15 cellular contexts compared by ENCODE assay signal in the genomic region with DNA sequence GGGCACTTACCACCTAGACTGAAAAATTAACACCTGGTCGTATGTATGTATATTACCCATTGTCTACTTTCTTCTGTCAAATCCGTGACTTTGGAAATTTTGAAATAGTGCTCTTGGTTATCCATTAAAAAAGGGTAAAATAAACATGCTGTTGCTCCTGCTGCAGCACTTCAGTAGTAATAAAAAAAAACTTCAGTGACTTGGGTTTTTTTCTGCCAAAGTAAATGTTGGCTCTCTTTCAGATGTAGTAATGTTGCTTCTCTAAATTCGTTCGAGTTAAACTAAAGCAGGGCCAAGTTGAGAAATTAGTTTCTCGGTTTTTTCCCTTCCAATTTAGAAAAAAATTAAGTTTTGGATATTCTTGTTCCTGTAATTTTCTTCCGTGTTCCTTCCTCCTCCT. TPM values are rescaled to one million over a fixed set of nuclear protein-coding genes. Genes with fewer than 3 reads are reported as not detected.
A peak's percentile ranks its signal among the peaks of the same experiment; 100 is the strongest.
DNase-seq lines count a peak whose midpoint lies in the region; ATAC-seq and TF ChIP-seq lines count a peak whose summit lies in the region.
"Had no signal": no experiment of that assay in that cellular context is flagged by ENCODE, and none has a peak within 500 bp of the region (broad histone marks: within the 10 kb centered on the region; RNA-seq: fewer than 3 reads in every experiment).

No MANE protein-coding gene starts in this region.

- no peaks in the 10 kb centered on the region for H3K36me3 ChIP-seq in liver (ENCODE audit: control insufficient read depth in 4 of 4, insufficient read depth in 3 of 4, low read depth in 1 of 4, low read length in 3 of 4)
- H3K36me3 ChIP-seq in aorta (ENCODE audit: control insufficient read depth in 1 of 2, insufficient read depth in 2 of 2, low read length in 1 of 2) = no peaks in the 10 kb centered on the region
- H3K36me3 ChIP-seq: colonic mucosa, sigmoid colon had no signal

- ATAC-seq in Right ventricle myocardium inferior (peak; percentile 35), aorta (ENCODE audit: low FRiP score) (peak; percentile 74), GM21381 (IDR thresholded peaks at IDR 0.05; ENCODE audit: unreplicated experiment) (no peak), GM19397 (IDR thresholded peaks at IDR 0.05; ENCODE audit: unreplicated experiment) (no peak)
- ATAC-seq: activated CD4-positive, alpha-beta T cell treated with anti-CD3 and anti-CD28 coated beads for 36 hours had no signal

- peak overlapping the region in 1 of 3 donors; percentile 10 for H3K4me3 ChIP-seq in liver (ENCODE audit: low read depth in 1 of 3, low read length in 3 of 3)
- H3K4me3 ChIP-seq in aorta (ENCODE audit: low read length in 2 of 2) = no peak overlapping the region
- H3K4me3 ChIP-seq: colonic mucosa, sigmoid colon had no signal

- H3K9ac ChIP-seq in liver (ENCODE audit: low read depth in 1 of 2, low read length in 2 of 2) = peak overlapping the region in 1 of 2 donors; percentile 14

- no peaks in the 10 kb centered on the region for H3K9me3 ChIP-seq in liver (ENCODE audit: control insufficient read depth in 4 of 4, low read length in 3 of 4)
- H3K9me3 ChIP-seq in aorta (ENCODE audit: control insufficient read depth, low read length) = no peaks in the 10 kb centered on the region
- H3K9me3 ChIP-seq: colonic mucosa, sigmoid colon had no signal

- H3K27me3 ChIP-seq in liver (ENCODE audit: control insufficient read depth in 4 of 4, insufficient read depth in 4 of 4, low read length in 3 of 4) (no peaks in the 10 kb centered on the region), aorta (ENCODE audit: control insufficient read depth in 1 of 2, insufficient read depth in 2 of 2, low read length in 1 of 2) (no peaks in the 10 kb centered on the region)
- H3K27me3 ChIP-seq: colonic mucosa, sigmoid colon had no signal

- no peak for TF ChIP-seq CTCF in liver (IDR thresholded peaks at IDR 0.05; ENCODE audit: low read depth, low read length, missing input control)

- WGBS in liver = 16% methylated on average over 6 of the region's 6 CpGs
- 1 to 2% methylated on average over 6 of the region's 6 CpGs for WGBS in aorta, 2 donors

- peaks cover 12 to 62% (median 42%) of the 10 kb centered on the region in 4 donors for H3K4me1 ChIP-seq in liver (ENCODE audit: control insufficient read depth in 4 of 4, insufficient read depth in 4 of 4, low read length in 3 of 4)
- no peaks in the 10 kb centered on the region for H3K4me1 ChIP-seq in aorta (ENCODE audit: control insufficient read depth in 1 of 2, insufficient read depth in 2 of 2, low read length in 2 of 2)

- H3K27ac ChIP-seq in liver (ENCODE audit: low read depth in 1 of 2, low read length in 2 of 2) = peak overlapping the region; percentile 19 to 58
- no peak overlapping the region for H3K27ac ChIP-seq in aorta (ENCODE audit: low read depth in 1 of 2, low read length in 2 of 2)
- H3K27ac ChIP-seq: colonic mucosa, sigmoid colon had no signal

- DNase-seq in Right ventricle myocardium inferior (ENCODE audit: missing footprints) (no peak), cardiac septum (ENCODE audit: low spot score) (no peak), dedifferentiated amniotic fluid mesenchymal stem cell (ENCODE audit: extremely low spot score) (peak; percentile 55), aorta (no peak)
- no peak for DNase-seq in stimulated activated CD4-positive, alpha-beta T cell treated with anti-CD3 and anti-CD28 coated beads, Interleukin-4, amount 100 ng/mL, for 24 hours
- DNase-seq: activated CD4-positive, alpha-beta T cell treated with anti-CD3 and anti-CD28 coated beads for 36 hours; activated gamma-delta T cell; colonic mucosa; head of caudate nucleus; mesendoderm; NCI-H526; sigmoid colon had no signal

- intact Hi-C loops in Right ventricle myocardium inferior (cut with DNase I) (no loop called here), cardiac septum (cut with DNase I) (no loop called here), aorta (cut with DNase I) (no loop called here)

- peak; percentile 47 to 57 for TF ChIP-seq RAD21 in liver (IDR thresholded peaks at IDR 0.05)

TF ChIP-seq in liver, 16 proteins besides CTCF, POLR2A, EP300 and RAD21:
- TF ChIP-seq, protein P1, sequence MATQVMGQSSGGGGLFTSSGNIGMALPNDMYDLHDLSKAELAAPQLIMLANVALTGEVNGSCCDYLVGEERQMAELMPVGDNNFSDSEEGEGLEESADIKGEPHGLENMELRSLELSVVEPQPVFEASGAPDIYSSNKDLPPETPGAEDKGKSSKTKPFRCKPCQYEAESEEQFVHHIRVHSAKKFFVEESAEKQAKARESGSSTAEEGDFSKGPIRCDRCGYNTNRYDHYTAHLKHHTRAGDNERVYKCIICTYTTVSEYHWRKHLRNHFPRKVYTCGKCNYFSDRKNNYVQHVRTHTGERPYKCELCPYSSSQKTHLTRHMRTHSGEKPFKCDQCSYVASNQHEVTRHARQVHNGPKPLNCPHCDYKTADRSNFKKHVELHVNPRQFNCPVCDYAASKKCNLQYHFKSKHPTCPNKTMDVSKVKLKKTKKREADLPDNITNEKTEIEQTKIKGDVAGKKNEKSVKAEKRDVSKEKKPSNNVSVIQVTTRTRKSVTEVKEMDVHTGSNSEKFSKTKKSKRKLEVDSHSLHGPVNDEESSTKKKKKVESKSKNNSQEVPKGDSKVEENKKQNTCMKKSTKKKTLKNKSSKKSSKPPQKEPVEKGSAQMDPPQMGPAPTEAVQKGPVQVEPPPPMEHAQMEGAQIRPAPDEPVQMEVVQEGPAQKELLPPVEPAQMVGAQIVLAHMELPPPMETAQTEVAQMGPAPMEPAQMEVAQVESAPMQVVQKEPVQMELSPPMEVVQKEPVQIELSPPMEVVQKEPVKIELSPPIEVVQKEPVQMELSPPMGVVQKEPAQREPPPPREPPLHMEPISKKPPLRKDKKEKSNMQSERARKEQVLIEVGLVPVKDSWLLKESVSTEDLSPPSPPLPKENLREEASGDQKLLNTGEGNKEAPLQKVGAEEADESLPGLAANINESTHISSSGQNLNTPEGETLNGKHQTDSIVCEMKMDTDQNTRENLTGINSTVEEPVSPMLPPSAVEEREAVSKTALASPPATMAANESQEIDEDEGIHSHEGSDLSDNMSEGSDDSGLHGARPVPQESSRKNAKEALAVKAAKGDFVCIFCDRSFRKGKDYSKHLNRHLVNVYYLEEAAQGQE (IDR thresholded peaks at IDR 0.05) = no peak
- TF ChIP-seq TAF1 (conservative IDR thresholded peaks at IDR 0.05) (no peak), JUND (IDR thresholded peaks at IDR 0.05) (peak in 1 of 2 donors; percentile 61), NR2F2 (IDR thresholded peaks at IDR 0.05) (no peak), RXRA (IDR thresholded peaks at IDR 0.05) (peak; percentile 74 to 86), GABPA (IDR thresholded peaks at IDR 0.05 in 1 of 2, conservative IDR thresholded peaks at IDR 0.05 in 1 of 2) (peak in 1 of 2 donors; percentile 31), HNF4A (conservative IDR thresholded peaks at IDR 0.05) (peak; percentile 65 to 77), EGR1 (IDR thresholded peaks at IDR 0.05; ENCODE audit: low read depth in 2 of 2) (no peak), FOXA1 (IDR thresholded peaks at IDR 0.05) (peak; percentile 84), SP1 (IDR thresholded peaks at IDR 0.05) (peak; percentile 50), HNF4G (IDR thresholded peaks at IDR 0.05) (peak; percentile 32), FOXA2 (IDR thresholded peaks at IDR 0.05) (peak; percentile 93), YY1 (IDR thresholded peaks at IDR 0.05) (peak; percentile 70)
- TF ChIP-seq, protein P2, sequence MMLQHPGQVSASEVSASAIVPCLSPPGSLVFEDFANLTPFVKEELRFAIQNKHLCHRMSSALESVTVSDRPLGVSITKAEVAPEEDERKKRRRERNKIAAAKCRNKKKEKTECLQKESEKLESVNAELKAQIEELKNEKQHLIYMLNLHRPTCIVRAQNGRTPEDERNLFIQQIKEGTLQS (IDR thresholded peaks at IDR 0.05) = no peak
- TF ChIP-seq, protein P3, sequence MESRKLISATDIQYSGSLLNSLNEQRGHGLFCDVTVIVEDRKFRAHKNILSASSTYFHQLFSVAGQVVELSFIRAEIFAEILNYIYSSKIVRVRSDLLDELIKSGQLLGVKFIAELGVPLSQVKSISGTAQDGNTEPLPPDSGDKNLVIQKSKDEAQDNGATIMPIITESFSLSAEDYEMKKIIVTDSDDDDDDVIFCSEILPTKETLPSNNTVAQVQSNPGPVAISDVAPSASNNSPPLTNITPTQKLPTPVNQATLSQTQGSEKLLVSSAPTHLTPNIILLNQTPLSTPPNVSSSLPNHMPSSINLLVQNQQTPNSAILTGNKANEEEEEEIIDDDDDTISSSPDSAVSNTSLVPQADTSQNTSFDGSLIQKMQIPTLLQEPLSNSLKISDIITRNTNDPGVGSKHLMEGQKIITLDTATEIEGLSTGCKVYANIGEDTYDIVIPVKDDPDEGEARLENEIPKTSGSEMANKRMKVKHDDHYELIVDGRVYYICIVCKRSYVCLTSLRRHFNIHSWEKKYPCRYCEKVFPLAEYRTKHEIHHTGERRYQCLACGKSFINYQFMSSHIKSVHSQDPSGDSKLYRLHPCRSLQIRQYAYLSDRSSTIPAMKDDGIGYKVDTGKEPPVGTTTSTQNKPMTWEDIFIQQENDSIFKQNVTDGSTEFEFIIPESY (IDR thresholded peaks at IDR 0.05) = peak; percentile 48
- TF ChIP-seq, protein P4, sequence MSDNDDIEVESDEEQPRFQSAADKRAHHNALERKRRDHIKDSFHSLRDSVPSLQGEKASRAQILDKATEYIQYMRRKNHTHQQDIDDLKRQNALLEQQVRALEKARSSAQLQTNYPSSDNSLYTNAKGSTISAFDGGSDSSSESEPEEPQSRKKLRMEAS (IDR thresholded peaks at IDR 0.05) = peak; percentile 58

RNA-seq across cellular contexts. Expression of a gene that starts 34.2 kb away (rescaled TPM):
- 8.4 TPM for total RNA-seq in Right ventricle myocardium inferior
- 4.5 TPM for total RNA-seq in cardiac septum
- total RNA-seq in liver = 10 to 100 TPM in 1 of 2 donors, 1 to 10 TPM in 1; 5.0 to 12.3 TPM
- polyA plus RNA-seq in liver = 1 to 10 TPM; 1.4 to 1.7 TPM
- total RNA-seq in aorta = 10 to 100 TPM; 11.0 to 13.0 TPM
- 1 to 10 TPM in 1 of 2 donors, under 1 TPM in 1; 0.88 to 3.1 TPM for polyA plus RNA-seq in aorta

Comparison
In these comparisons a context has a peak if more than half of its experiments do, and no peak if none do; other contexts are left out.
1. ATAC-seq: peak in Right ventricle myocardium inferior (single experiment) and aorta (single experiment); none in GM21381 (single experiment) and GM19397 (single experiment).
2. H3K27ac ChIP-seq: peak in liver (2 of 2); none in aorta (0 of 2).